ENCODE assay signal across 24 cellular contexts in the genomic region with DNA sequence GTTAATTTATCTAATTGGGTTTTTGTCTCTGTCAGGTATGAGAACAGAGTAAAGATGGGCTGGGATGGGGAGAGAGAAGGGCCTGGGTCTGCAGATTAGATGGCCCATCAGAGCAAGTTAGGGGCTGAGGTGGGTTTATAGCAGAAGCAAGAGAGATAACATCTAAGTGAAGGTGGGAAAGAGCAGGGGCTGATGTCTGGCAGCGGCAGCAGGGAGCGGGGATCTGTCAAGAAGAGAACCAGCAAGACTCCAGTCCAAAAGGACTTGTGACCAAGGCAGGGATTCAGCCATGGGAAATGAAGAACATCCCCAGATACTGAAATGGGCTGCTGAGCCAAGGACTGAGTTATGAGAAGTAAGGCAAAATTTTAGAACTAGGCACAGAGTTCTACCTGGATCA.
"Had no signal": no experiment of that assay in that cellular context is flagged by ENCODE, and none has a peak within 500 bp of the region (broad histone marks: within the 10 kb centered on the region; RNA-seq: fewer than 3 reads in every experiment).

No MANE protein-coding gene starts in this region.

- H3K4me3 ChIP-seq: adrenal gland, breast epithelium had no signal

- H3K4me3 Mint-ChIP-seq: activated B cell treated with CpG ODN at 0.5 μM for 24 hours; activated CD4-positive, alpha-beta T cell treated with anti-CD3 and anti-CD28 coated beads, Interleukin-2, amount 10 ng/mL, durations not matched to agents 24 days and 14 days; activated CD8-positive, alpha-beta T cell treated with anti-CD3 and anti-CD28 coated beads for 36 hours; activated naive CD8-positive, alpha-beta T cell treated with anti-CD3 and anti-CD28 coated beads, Interleukin-2, amount 10 ng/mL, durations not matched to agents 7 days and 5 days; activated T-cell treated with anti-CD3 and anti-CD28 coated beads, Interleukin-2, amount 50 U/mL, for 72 hours; T-helper 17 cell had no signal

- H3K9ac ChIP-seq: KMS-11 had no signal

- DNase-seq: activated B cell treated with CpG ODN at 0.5 μM for 24 hours; activated CD4-positive, alpha-beta T cell treated with anti-CD3 and anti-CD28 coated beads for 1 hour; activated CD4-positive, alpha-beta T cell treated with anti-CD3 and anti-CD28 coated beads, Interleukin-2, amount 10 ng/mL, durations not matched to agents 24 days and 14 days; activated CD8-positive, alpha-beta memory T cell treated with anti-CD3 and anti-CD28 coated beads, Interleukin-2, amount 50 U/mL, for 4 hours; activated CD8-positive, alpha-beta T cell treated with anti-CD3 and anti-CD28 coated beads for 36 hours; activated naive CD4-positive, alpha-beta T cell treated with anti-CD3 and anti-CD28 coated beads, Interleukin-2, amount 50 U/mL, for 16 hours; activated naive CD8-positive, alpha-beta T cell treated with anti-CD3 and anti-CD28 coated beads, Interleukin-2, amount 10 ng/mL, durations not matched to agents 7 days and 5 days; activated T-cell treated with anti-CD3 and anti-CD28 coated beads, Interleukin-2, amount 50 U/mL, for 72 hours; adrenal gland; anterior cingulate cortex; caudate nucleus; MM.1S; NCI-H1105; NCI-H1436; NCI-H1694 treated with DMSO at 0.1 percent for 48 hours; NCI-H2081; NCI-H446; NCI-H524; PC-3; SHP77 treated with DMSO at 0.1 percent for 48 hours; T-helper 17 cell; T1000 had no signal

- H3K4me2 ChIP-seq: KMS-11 had no signal

- H3K27me3 Mint-ChIP-seq: activated B cell treated with CpG ODN at 0.5 μM for 24 hours; activated CD4-positive, alpha-beta T cell treated with anti-CD3 and anti-CD28 coated beads, Interleukin-2, amount 10 ng/mL, durations not matched to agents 24 days and 14 days; activated CD8-positive, alpha-beta T cell treated with anti-CD3 and anti-CD28 coated beads for 36 hours; activated naive CD8-positive, alpha-beta T cell treated with anti-CD3 and anti-CD28 coated beads, Interleukin-2, amount 10 ng/mL, durations not matched to agents 7 days and 5 days; T-helper 17 cell had no signal

- H3K9me3 ChIP-seq: adrenal gland, breast epithelium had no signal

- H3K27ac Mint-ChIP-seq: activated B cell treated with CpG ODN at 0.5 μM for 24 hours; activated CD4-positive, alpha-beta T cell treated with anti-CD3 and anti-CD28 coated beads, Interleukin-2, amount 10 ng/mL, durations not matched to agents 24 days and 14 days; activated CD8-positive, alpha-beta T cell treated with anti-CD3 and anti-CD28 coated beads for 36 hours; activated naive CD8-positive, alpha-beta T cell treated with anti-CD3 and anti-CD28 coated beads, Interleukin-2, amount 10 ng/mL, durations not matched to agents 7 days and 5 days; activated T-cell treated with anti-CD3 and anti-CD28 coated beads, Interleukin-2, amount 50 U/mL, for 72 hours; T-helper 17 cell had no signal

- H3K36me3 Mint-ChIP-seq: activated naive CD8-positive, alpha-beta T cell treated with anti-CD3 and anti-CD28 coated beads, Interleukin-2, amount 10 ng/mL, durations not matched to agents 7 days and 5 days had no signal

- ATAC-seq: activated CD8-positive, alpha-beta T cell treated with anti-CD3 and anti-CD28 coated beads for 36 hours; activated T-cell treated with anti-CD3 and anti-CD28 coated beads, Interleukin-2, amount 50 U/mL, for 72 hours; PC-3; T-helper 17 cell had no signal

- H3K36me3 ChIP-seq: adrenal gland, breast epithelium had no signal

- H3K27me3 ChIP-seq: adrenal gland, breast epithelium had no signal

- H3K4me1 Mint-ChIP-seq: activated B cell treated with CpG ODN at 0.5 μM for 24 hours, T-helper 17 cell had no signal

- H3K4me1 ChIP-seq: breast epithelium had no signal

- H3K9me3 Mint-ChIP-seq: activated B cell treated with CpG ODN at 0.5 μM for 24 hours; activated CD8-positive, alpha-beta T cell treated with anti-CD3 and anti-CD28 coated beads for 36 hours had no signal

- H3K27ac ChIP-seq: adrenal gland, breast epithelium, KMS-11 had no signal
